Comparison of ENCODE assay signal across 17 cellular contexts in genomic region chr7:113405296-113406056, GRCh38.
"Had no signal": no experiment of that assay in that cellular context is flagged by ENCODE, and none has a peak within 500 bp of the region (broad histone marks: within the 10 kb centered on the region; RNA-seq: fewer than 3 reads in every experiment).

No MANE protein-coding gene starts in this region.

- H3K4me3 Mint-ChIP-seq: effector memory CD8-positive, alpha-beta T cell; immature natural killer cell; naive B cell; nephron progenitor cell had no signal

- H3K9me3 ChIP-seq: right atrium auricular region, sigmoid colon, stomach, thoracic aorta, transverse colon had no signal

- DNase-seq: effector memory CD8-positive, alpha-beta T cell; immature natural killer cell; kidney; left colon; left ventricle myocardium superior; mesenchymal stem cell; naive B cell; nephron progenitor cell; sigmoid colon; stimulated activated naive CD4-positive, alpha-beta T cell; stomach; substantia nigra; transverse colon had no signal

- H3K27ac ChIP-seq: right atrium auricular region, sigmoid colon, skin epidermis, stomach, thoracic aorta, transverse colon had no signal

- H3K27ac Mint-ChIP-seq: effector memory CD8-positive, alpha-beta T cell; immature natural killer cell; nephron progenitor cell had no signal

- H3K9me3 Mint-ChIP-seq: effector memory CD8-positive, alpha-beta T cell; immature natural killer cell; naive B cell; nephron progenitor cell had no signal

- H3K27me3 ChIP-seq: right atrium auricular region, sigmoid colon, stomach, transverse colon had no signal

- H3K4me1 Mint-ChIP-seq: immature natural killer cell, naive B cell, nephron progenitor cell had no signal

- H3K4me3 ChIP-seq: lung, right atrium auricular region, sigmoid colon, skin epidermis, stomach, thoracic aorta, transverse colon had no signal

- H3K4me1 ChIP-seq: right atrium auricular region, sigmoid colon, stomach, transverse colon had no signal

- ATAC-seq: effector memory CD8-positive, alpha-beta T cell; left colon; left ventricle myocardium superior had no signal

- H3K36me3 ChIP-seq: right atrium auricular region, sigmoid colon, stomach, thoracic aorta, transverse colon had no signal

- H3K36me3 Mint-ChIP-seq: immature natural killer cell, naive B cell had no signal
